Comparison of ENCODE assay signal across 2 cellular contexts in genomic region chr7:39847227-39847626, GRCh38.
TF ChIP-seq lines count a peak whose summit lies in the region.

No MANE protein-coding gene starts in this region.

TF ChIP-seq in IMR-90, 13 proteins besides CTCF, POLR2A, EP300 and RAD21:
- TF ChIP-seq ELK1 (IDR thresholded peaks at IDR 0.05; ENCODE audit: borderline replicate concordance, low read depth, low read length) (no peak), RCOR1 (IDR thresholded peaks at IDR 0.05; ENCODE audit: insufficient replicate concordance, low read length) (no peak), NFE2L2 (IDR thresholded peaks at IDR 0.05; ENCODE audit: low read depth, low read length) (no peak), MAFK (IDR thresholded peaks at IDR 0.05; ENCODE audit: low read depth, low read length) (no peak), BHLHE40 (IDR thresholded peaks at IDR 0.05; ENCODE audit: low read depth, low read length) (no peak), RFX5 (IDR thresholded peaks at IDR 0.05; ENCODE audit: low read depth, low read length) (no peak), MAZ (IDR thresholded peaks at IDR 0.05; ENCODE audit: borderline replicate concordance, low read depth, low read length) (no peak), CEBPB (IDR thresholded peaks at IDR 0.05; ENCODE audit: low read depth, low read length) (no peak; the same call in 1 of the 2 replicates), USF2 (IDR thresholded peaks at IDR 0.05; ENCODE audit: low read depth, low read length) (no peak), SMC3 (IDR thresholded peaks at IDR 0.05; ENCODE audit: low read depth, low read length) (no peak)

TF ChIP-seq in GM12878, 131 proteins besides CTCF, POLR2A, EP300 and RAD21 (continued from another document):
- no peak for TF ChIP-seq ZBTB33 (IDR thresholded peaks at IDR 0.05)
- no peak for TF ChIP-seq CEBPB (IDR thresholded peaks at IDR 0.05; ENCODE audit: borderline replicate concordance in 1 of 2, low read depth in 2 of 2, low read length in 2 of 2)
- no peak for TF ChIP-seq RUNX3 (IDR thresholded peaks at IDR 0.05; ENCODE audit: low read length)
- no peak for TF ChIP-seq DPF2 (IDR thresholded peaks at IDR 0.05)
- no peak for TF ChIP-seq FOXM1 (IDR thresholded peaks at IDR 0.05; ENCODE audit: low read depth, low read length)
- peak; percentile 15 for TF ChIP-seq BCL3 (IDR thresholded peaks at IDR 0.05; ENCODE audit: borderline replicate concordance, insufficient read depth, low read depth, low read length, poor library complexity, severe bottlenecking)
- no peak for TF ChIP-seq TARDBP (IDR thresholded peaks at IDR 0.05; ENCODE audit: borderline replicate concordance)
